13 cellular contexts compared by ENCODE assay signal in the genomic region with DNA sequence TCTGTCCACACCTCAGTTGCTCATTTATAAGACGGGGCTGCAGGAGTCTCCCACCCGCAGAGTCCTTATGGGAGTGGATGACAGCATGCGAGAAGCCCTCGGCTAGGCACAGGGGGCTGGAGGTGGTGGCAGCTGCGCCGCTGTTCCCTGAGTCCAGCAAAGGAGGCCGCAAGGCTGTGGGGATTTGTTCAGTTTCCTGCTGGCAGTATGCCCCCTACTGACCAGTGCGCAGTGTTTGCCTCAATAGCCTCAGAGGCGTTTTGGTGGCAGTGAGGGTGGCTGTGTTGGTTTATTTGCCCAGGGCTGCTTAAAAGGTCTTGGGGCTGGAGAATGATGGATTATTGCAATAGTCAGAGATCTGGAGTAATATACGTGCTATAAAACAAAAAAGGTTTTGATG.
DNase-seq lines count a peak whose midpoint lies in the region; ATAC-seq and TF ChIP-seq lines count a peak whose summit lies in the region.
"Had no signal": no experiment of that assay in that cellular context is flagged by ENCODE, and none has a peak within 500 bp of the region (broad histone marks: within the 10 kb centered on the region; RNA-seq: fewer than 3 reads in every experiment).

No MANE protein-coding gene starts in this region.

- no peaks in the 10 kb centered on the region for H3K27me3 Mint-ChIP-seq in activated naive CD8-positive, alpha-beta T cell treated with anti-CD3 and anti-CD28 coated beads for 36 hours

- H3K36me3 Mint-ChIP-seq in activated naive CD8-positive, alpha-beta T cell treated with anti-CD3 and anti-CD28 coated beads for 36 hours: peaks cover 11% of the 10 kb centered on the region

- no peaks in the 10 kb centered on the region for H3K9me3 ChIP-seq in WERI-Rb-1 (ENCODE audit: severe bottlenecking)

- H3K9me3 Mint-ChIP-seq in activated naive CD8-positive, alpha-beta T cell treated with anti-CD3 and anti-CD28 coated beads for 36 hours: peaks cover 12% of the 10 kb centered on the region

- ATAC-seq in GM18861 (IDR thresholded peaks at IDR 0.05; ENCODE audit: unreplicated experiment): no peak
- ATAC-seq: right cardiac atrium had no signal

- H3K4me3 ChIP-seq in ACC112 (ENCODE audit: low read depth, low read length): no peak overlapping the region
- no peak overlapping the region for H3K4me3 ChIP-seq in H7 (ENCODE audit: insufficient read depth, low read depth, low read length)
- H3K4me3 ChIP-seq in WERI-Rb-1 (ENCODE audit: low read depth, low read length): no peak overlapping the region

- peak; percentile 86 for TF ChIP-seq CTCF in WERI-Rb-1 (IDR thresholded peaks at IDR 0.05; ENCODE audit: low read depth, low read length)

- no peak overlapping the region for H3K27ac Mint-ChIP-seq in activated naive CD8-positive, alpha-beta T cell treated with anti-CD3 and anti-CD28 coated beads for 36 hours
- H3K27ac Mint-ChIP-seq: T-helper 1 cell treated with Interleukin-12 subunit alpha and Interleukin-12 subunit beta and Interleukin-4 antibody, amounts not matched to agents 30 μg/mL and 1 μg/mL, for 36 hours had no signal

- peak overlapping the region; percentile 99 for H3K27ac ChIP-seq in ACC112 (ENCODE audit: low read depth, low read length)
- no peak overlapping the region for H3K27ac ChIP-seq in WERI-Rb-1

- peaks cover 37% of the 10 kb centered on the region for H3K79me2 ChIP-seq in ACC112 (ENCODE audit: control insufficient read depth, insufficient read depth, low read length, unreplicated experiment)

- H3K36me3 ChIP-seq in ACC112 (ENCODE audit: insufficient read depth, low read length) (peaks cover 53% of the 10 kb centered on the region), H7 (replicated peaks; ENCODE audit: control insufficient read depth, insufficient read depth, low read length) (peaks cover 9% of the 10 kb centered on the region), WERI-Rb-1 (peaks cover 27% of the 10 kb centered on the region)

- H3K27me3 ChIP-seq in ACC112 (ENCODE audit: insufficient read depth, low read length): no peaks in the 10 kb centered on the region
- H3K27me3 ChIP-seq in H7 (ENCODE audit: control insufficient read depth, insufficient read depth, low read length): no peaks in the 10 kb centered on the region
- no peaks in the 10 kb centered on the region for H3K27me3 ChIP-seq in WERI-Rb-1 (ENCODE audit: insufficient read depth, low read depth, severe bottlenecking)

- H3K4me1 Mint-ChIP-seq in activated naive CD8-positive, alpha-beta T cell treated with anti-CD3 and anti-CD28 coated beads for 36 hours: peaks cover 24% of the 10 kb centered on the region

- DNase-seq in H7: peak; percentile 71
- DNase-seq in WERI-Rb-1: peak; percentile 50
- peak; percentile 44 for DNase-seq in iPS-NIHi11 (ENCODE audit: low spot score)
- no peak for DNase-seq in activated naive CD8-positive, alpha-beta T cell treated with anti-CD3 and anti-CD28 coated beads for 36 hours
- no peak for DNase-seq in foreskin melanocyte
- DNase-seq in kidney glomerular epithelial cell (lab: John Stamatoyannopoulos, UW): no peak
- DNase-seq: activated effector memory CD4-positive, alpha-beta T cell treated with Interleukin-2 at 50 U/mL for 16 hours; effector CD8-positive, alpha-beta T cell; KG1 had no signal

- no peak overlapping the region for H3K4me3 Mint-ChIP-seq in activated naive CD8-positive, alpha-beta T cell treated with anti-CD3 and anti-CD28 coated beads for 36 hours
- H3K4me3 Mint-ChIP-seq: T-helper 1 cell treated with Interleukin-12 subunit alpha and Interleukin-12 subunit beta and Interleukin-4 antibody, amounts not matched to agents 30 μg/mL and 1 μg/mL, for 36 hours had no signal

- H3K4me1 ChIP-seq in ACC112 (ENCODE audit: control insufficient read depth, insufficient read depth, low read length, unreplicated experiment): peaks cover 73% of the 10 kb centered on the region

- no peak overlapping the region for H2AFZ ChIP-seq in ACC112 (ENCODE audit: low read length, unreplicated experiment)

Comparison
In these comparisons a context has a peak if more than half of its experiments do, and no peak if none do; other contexts are left out.
1. DNase-seq: peak in H7 (single experiment), WERI-Rb-1 (single experiment) and iPS-NIHi11 (single experiment); none in activated naive CD8-positive, alpha-beta T cell treated with anti-CD3 and anti-CD28 coated beads for 36 hours (single experiment), foreskin melanocyte (single experiment) and kidney glomerular epithelial cell (single experiment).